ENCODE assay signal across 11 cellular contexts in the genomic region with DNA sequence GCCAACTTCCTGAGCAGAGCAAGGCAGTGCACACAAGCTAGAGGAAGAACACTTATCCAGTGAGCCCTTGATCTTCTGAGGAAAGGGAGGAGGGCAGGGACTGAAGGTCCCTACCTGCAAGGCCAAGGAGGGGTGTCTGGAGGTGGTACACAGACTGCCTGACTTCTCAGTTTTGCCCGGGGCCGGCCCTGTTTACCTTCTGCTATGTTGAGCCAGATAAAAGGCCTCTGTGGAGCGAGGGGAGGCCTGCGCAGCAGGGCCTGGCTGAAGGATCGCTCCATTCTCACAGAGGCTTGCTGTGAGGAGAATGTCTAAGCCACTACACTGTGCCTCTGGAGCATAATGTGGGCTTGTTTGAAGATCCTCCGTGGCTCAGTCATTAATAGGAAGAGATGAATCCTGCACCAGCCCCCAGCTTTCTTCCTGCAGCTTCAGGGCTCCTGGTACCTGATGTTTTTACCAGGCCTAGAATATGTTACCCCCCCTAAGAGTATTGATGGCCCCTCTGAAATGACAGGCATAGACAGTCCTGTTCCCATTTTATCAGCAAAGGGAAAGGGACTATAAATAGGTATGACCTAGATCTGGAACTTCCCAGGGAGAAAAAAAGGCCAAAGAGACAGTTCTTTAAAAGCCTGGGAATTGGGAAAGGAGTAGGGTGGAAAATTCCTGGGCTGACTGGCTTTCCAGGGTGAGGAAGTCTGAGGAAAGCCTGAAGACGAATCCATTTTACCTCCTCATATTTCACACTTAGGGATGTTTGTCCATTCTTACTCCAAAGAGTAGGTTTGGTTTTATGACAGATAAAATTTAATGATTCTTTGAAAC. TPM values are rescaled to one million over a fixed set of nuclear protein-coding genes. Genes with fewer than 3 reads are reported as not detected.
DNase-seq lines count a peak whose midpoint lies in the region; ATAC-seq and TF ChIP-seq lines count a peak whose summit lies in the region.
"Had no signal": no experiment of that assay in that cellular context is flagged by ENCODE, and none has a peak within 500 bp of the region (broad histone marks: within the 10 kb centered on the region; RNA-seq: fewer than 3 reads in every experiment).

No MANE protein-coding gene starts in this region.

- no peak for TF ChIP-seq CTCF in PC-3 (conservative IDR thresholded peaks at IDR 0.05; ENCODE audit: low read depth, low read length)
- no peak for TF ChIP-seq CTCF in fibroblast of villous mesenchyme (IDR thresholded peaks at IDR 0.05; ENCODE audit: insufficient read depth, low read depth, low read length)
- TF ChIP-seq CTCF in GM10248 (IDR thresholded peaks at IDR 0.05; ENCODE audit: control extremely low read depth, extremely low read depth, low read depth, missing control alignments): no peak

- DNase-seq in PC-3 (no peak), fibroblast of villous mesenchyme (ENCODE audit: low read depth) (peak; percentile 64), nucleus accumbens (lab: John Stamatoyannopoulos, UW) (peak in 38 of 56 donors; percentile 10 to 63 (median 30)), DMS153 (lab: John Stamatoyannopoulos, UW) (no peak), GM10248 (ENCODE audit: extremely low spot score) (no peak), KG1 (lab: John Stamatoyannopoulos, UW) (no peak)
- DNase-seq: NCI-H1930, SIG-M5 had no signal

- H3K4me3 ChIP-seq in ACC112 (ENCODE audit: low read depth, low read length) (no peak overlapping the region), PC-3 (ENCODE audit: low read length) (no peak overlapping the region), fibroblast of villous mesenchyme (ENCODE audit: low read depth, low read length) (no peak overlapping the region)

- peaks cover 28% of the 10 kb centered on the region for H3K4me1 ChIP-seq in ACC112 (ENCODE audit: control insufficient read depth, insufficient read depth, low read length, unreplicated experiment)
- peaks cover 18% of the 10 kb centered on the region for H3K4me1 ChIP-seq in PC-3 (ENCODE audit: insufficient read depth, low read length)

- H3F3A ChIP-seq in PC-3 (ENCODE audit: low read length, unreplicated experiment): no peaks in the 10 kb centered on the region

- H3K36me3 ChIP-seq in ACC112 (ENCODE audit: insufficient read depth, low read length) (peaks cover 42% of the 10 kb centered on the region), PC-3 (ENCODE audit: low read depth, low read length) (peaks cover 71% of the 10 kb centered on the region)

- H3K9me2 ChIP-seq in PC-3 (replicated peaks; ENCODE audit: low read length): no peaks in the 10 kb centered on the region

- no peak overlapping the region for H3K9ac ChIP-seq in PC-3 (ENCODE audit: low read length)

- CTCF ChIA-PET in PC-3 (lab: Charles Lee): interaction anchor here (0.5 kb wide), 1 partner anchor 376 kb away, joined by 3 read pairs; the partner anchor contains the start of gene POU2F1
- CTCF ChIA-PET in GM10248 (lab: Yijun Ruan, JAX): interaction anchor here (1.6 to 1.8 kb wide), 3 partner anchors 18 to 1586 kb away, joined by 3 to 4 read pairs (median 4); no protein-coding TSS in a partner anchor

- POLR2A ChIA-PET in PC-3 (lab: Charles Lee; ENCODE audit: unreplicated experiment) (no interaction called here), GM10248 (lab: Yijun Ruan, JAX) (interaction anchor here (0.6 to 1.0 kb wide), 2 partner anchors 14 to 376 kb away, joined by 4 to 6 read pairs; no protein-coding TSS in a partner anchor)

- peak; percentile 1; the same call in 1 of the 2 replicates for ATAC-seq in PC-3
- ATAC-seq in HG03378 (IDR thresholded peaks at IDR 0.05; ENCODE audit: unreplicated experiment): no peak
- ATAC-seq: HCT116 had no signal

- H4K20me1 ChIP-seq in PC-3 (ENCODE audit: low read length): no peaks in the 10 kb centered on the region

- H3K27me3 ChIP-seq in ACC112 (ENCODE audit: insufficient read depth, low read length) (no peaks in the 10 kb centered on the region), PC-3 (ENCODE audit: low read length) (no peaks in the 10 kb centered on the region)

- peak overlapping the region; percentile 35 for H3K27ac ChIP-seq in ACC112 (ENCODE audit: low read depth, low read length)
- H3K27ac ChIP-seq in PC-3 (ENCODE audit: low read length): no peak overlapping the region

- H3K4me2 ChIP-seq in PC-3 (ENCODE audit: low read length): no peak overlapping the region

- H2AFZ ChIP-seq in ACC112 (ENCODE audit: low read length, unreplicated experiment) (no peak overlapping the region), PC-3 (ENCODE audit: low read length) (no peak overlapping the region)

- no TSS peak for BruUV-seq in PC-3 (replicated peaks; lab: Mats Ljungman, UMichigan)

- intact Hi-C loops in PC-3 (cut with micrococcal nuclease): no loop called here

- peaks cover 46% of the 10 kb centered on the region for H3K79me2 ChIP-seq in ACC112 (ENCODE audit: control insufficient read depth, insufficient read depth, low read length, unreplicated experiment)
- H3K79me2 ChIP-seq in PC-3 (ENCODE audit: low read length): peaks cover 60% of the 10 kb centered on the region

- H3K9me3 ChIP-seq in PC-3 (ENCODE audit: low read length): no peaks in the 10 kb centered on the region

RNA-seq across cellular contexts. Expression of gene POGK, which starts 4.7 kb away (rescaled TPM):
- total RNA-seq in PC-3 (2014; rRNA removed) (38.3 and 44.2 TPM in 2 replicates), fibroblast of villous mesenchyme (27.1 and 36.7 TPM in 2 replicates)

RNA-seq across cellular contexts. Expression of gene TADA1, which starts 32.1 kb away (rescaled TPM):
- total RNA-seq in PC-3 (2014; rRNA removed) (12.4 and 15.3 TPM in 2 replicates), fibroblast of villous mesenchyme (10.6 and 16.0 TPM in 2 replicates)

Comparison
In these comparisons a context has a peak if more than half of its experiments do, and no peak if none do; other contexts are left out.
1. DNase-seq: peak in fibroblast of villous mesenchyme (single experiment) and nucleus accumbens (38 of 56); none in PC-3 (single experiment), DMS153 (single experiment), GM10248 (single experiment) and KG1 (single experiment).